In the genomic region with DNA sequence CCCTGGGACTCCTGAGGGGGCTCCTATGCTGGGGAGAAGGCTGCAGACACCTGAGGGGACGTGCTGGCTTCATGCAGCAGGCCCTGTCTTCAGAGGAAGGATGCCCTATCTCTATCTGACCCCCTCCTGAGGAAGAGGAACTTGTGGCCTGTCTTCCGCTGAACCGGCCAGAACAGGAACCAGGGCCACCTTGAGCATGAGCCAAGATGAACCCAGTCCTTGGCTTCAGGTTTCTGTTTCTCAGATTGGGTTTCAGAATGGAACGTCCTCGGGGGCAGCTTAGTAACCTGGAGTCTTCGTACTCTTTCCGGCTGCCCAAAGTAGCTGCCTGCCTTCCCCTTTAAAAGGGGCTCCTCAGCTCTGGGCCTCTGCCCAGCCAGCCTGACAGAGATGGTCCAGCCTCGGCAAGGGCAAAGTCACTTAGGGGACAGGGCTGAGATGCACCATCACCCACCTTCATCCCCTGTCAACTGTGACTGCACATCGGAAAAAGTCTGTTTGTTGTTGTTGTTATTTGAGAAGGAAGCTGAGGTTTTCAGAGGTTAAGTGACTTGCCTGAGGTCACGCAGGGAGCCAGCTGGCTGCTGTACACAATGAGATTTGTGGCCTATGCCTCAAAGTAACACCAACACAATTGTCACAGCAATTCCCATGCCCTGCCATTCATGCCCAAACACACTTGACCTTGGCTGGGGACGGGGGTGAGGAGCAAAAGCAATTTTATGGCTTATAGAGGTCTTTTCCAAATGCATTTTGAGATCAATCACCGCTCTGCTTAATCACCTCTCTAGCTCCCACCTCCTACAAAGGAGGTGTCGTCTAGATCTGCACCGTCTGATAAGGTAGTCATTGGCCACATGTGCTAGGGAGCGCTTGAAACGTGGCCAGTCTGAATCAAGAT, we compare ENCODE assay signal across 8 cellular contexts. TPM values are rescaled to one million over a fixed set of nuclear protein-coding genes. Genes with fewer than 3 reads are reported as not detected.
DNase-seq lines count a peak whose midpoint lies in the region; ATAC-seq, FAIRE-seq and TF ChIP-seq lines count a peak whose summit lies in the region.

No MANE protein-coding gene starts in this region.

- intact Hi-C loops in HepG2 (cut with micrococcal nuclease; ENCODE audit: unreplicated experiment) (no loop called here), dorsolateral prefrontal cortex (cut with DNase I) (no loop called here)

- H3K27ac ChIP-seq in HepG2 (ENCODE audit: extremely low read length, insufficient read depth, low read length): no peak overlapping the region
- H3K27ac ChIP-seq in dorsolateral prefrontal cortex: peak overlapping the region in 3 of 59 donors; percentile 15 to 46 (median 30)

- peaks cover 1% of the 10 kb centered on the region for H3K36me3 Mint-ChIP-seq in IgD-negative memory B cell
- peaks cover 35% of the 10 kb centered on the region for H3K36me3 Mint-ChIP-seq in activated CD4-positive, alpha-beta T cell treated with anti-CD3 and anti-CD28 coated beads, Interleukin-2, amount 10 ng/mL, durations not matched to agents 7 days and 5 days (ENCODE audit: low read depth)

- CTCF ChIA-PET in activated CD4-positive, alpha-beta T cell treated with anti-CD3 and anti-CD28 coated beads, Interleukin-2, amount 10 ng/mL, durations not matched to agents 7 days and 5 days (lab: Charles Lee): interaction anchor here (0.6 to 14.5 kb wide), 6 partner anchors 14 to 258 kb away, joined by 3 to 173 read pairs (median 5); a partner anchor contains a TSS
- CTCF ChIA-PET in HepG2 (lab: Yijun Ruan, JAX; ENCODE audit: low intra/inter-chr PET ratio, low total read pairs): no interaction called here

- no peak overlapping the region for H2AFZ ChIP-seq in HepG2 (ENCODE audit: low read length)

- WGBS in HepG2 (ENCODE audit: low lambda C conversion rate): 38% methylated on average over 8 of the region's 16 CpGs

- peak overlapping the region; percentile 31 for H3K9ac ChIP-seq in HepG2 (ENCODE audit: insufficient read depth, low read depth, low read length)

- H3K79me2 ChIP-seq in HepG2 (ENCODE audit: insufficient read depth, low read length): no peaks in the 10 kb centered on the region

- no peak for TF ChIP-seq RAD21 in HepG2 (CRISPR knock-in tag; IDR thresholded peaks at IDR 0.05)

- H3K36me3 ChIP-seq in HepG2 (replicated peaks in 1 of 2; ENCODE audit: control insufficient read depth in 1 of 2, insufficient read depth in 2 of 2, low read length in 2 of 2): no peaks in the 10 kb centered on the region

- peaks cover 71% of the 10 kb centered on the region for H3K4me1 ChIP-seq in HepG2 (ENCODE audit: insufficient read depth, low read length)

- POLR2A ChIA-PET in activated CD4-positive, alpha-beta T cell treated with anti-CD3 and anti-CD28 coated beads, Interleukin-2, amount 10 ng/mL, durations not matched to agents 7 days and 5 days (lab: Charles Lee): interaction anchor here (0.7 to 1.6 kb wide), 2 partner anchors 8 to 15 kb away, joined by 5 to 7 read pairs; no protein-coding TSS in a partner anchor
- POLR2A ChIA-PET in HepG2 (lab: Yijun Ruan, JAX): interaction anchor here (0.9 kb wide), 1 partner anchor 23 kb away, joined by 3 read pairs; no protein-coding TSS in a partner anchor

- peaks cover 60 to 86% (median 77%) of the 10 kb centered on the region in 3 donors for H3K4me1 Mint-ChIP-seq in IgD-negative memory B cell
- peaks cover 93% of the 10 kb centered on the region for H3K4me1 Mint-ChIP-seq in activated CD4-positive, alpha-beta T cell treated with anti-CD3 and anti-CD28 coated beads, Interleukin-2, amount 10 ng/mL, durations not matched to agents 7 days and 5 days

- TF ChIP-seq POLR2A in HepG2 (IDR thresholded peaks at IDR 0.05; ENCODE audit: insufficient read depth in 1 of 2, low read depth in 2 of 2, low read length in 2 of 2): no peak

- TF ChIP-seq CTCF in GM13976 (IDR thresholded peaks at IDR 0.05; ENCODE audit: borderline replicate concordance, control extremely low read depth, extremely low read depth, insufficient read depth, missing control alignments): no peak
- no peak for TF ChIP-seq CTCF in HepG2 (CRISPR knock-in tag; IDR thresholded peaks at IDR 0.05)
- no peak for TF ChIP-seq CTCF in dorsolateral prefrontal cortex (IDR thresholded peaks at IDR 0.05 in 54 of 56, conservative IDR thresholded peaks at IDR 0.05 in 2 of 56; ENCODE audit: low read depth in 1 of 56, partially characterized antibody in 56 of 56)

- H3K27ac Mint-ChIP-seq in IgD-negative memory B cell: peak overlapping the region; percentile 98 to 100 (median 99)
- H3K27ac Mint-ChIP-seq in activated CD4-positive, alpha-beta T cell treated with anti-CD3 and anti-CD28 coated beads, Interleukin-2, amount 10 ng/mL, durations not matched to agents 7 days and 5 days: peak overlapping the region; percentile 98

- H3K4me2 ChIP-seq in HepG2 (ENCODE audit: low read depth, low read length): no peak overlapping the region

- TF ChIP-seq EP300 in HepG2 (IDR thresholded peaks at IDR 0.05; ENCODE audit: low read depth in 2 of 2, low read length in 2 of 2) (no peak), HepG2 (CRISPR knock-in tag; IDR thresholded peaks at IDR 0.05; ENCODE audit: borderline replicate concordance) (no peak)

- H3K27me3 Mint-ChIP-seq in IgD-negative memory B cell: peaks cover 1% of the 10 kb centered on the region
- H3K27me3 Mint-ChIP-seq in activated CD4-positive, alpha-beta T cell treated with anti-CD3 and anti-CD28 coated beads, Interleukin-2, amount 10 ng/mL, durations not matched to agents 7 days and 5 days: no peaks in the 10 kb centered on the region

- BruUV-seq in HepG2 (replicated peaks; lab: Mats Ljungman, UMichigan): no TSS peak

- H3K4me3 Mint-ChIP-seq in IgD-negative memory B cell: peak overlapping the region; percentile 51 to 95 (median 93)
- peak overlapping the region; percentile 56 for H3K4me3 Mint-ChIP-seq in activated CD4-positive, alpha-beta T cell treated with anti-CD3 and anti-CD28 coated beads, Interleukin-2, amount 10 ng/mL, durations not matched to agents 7 days and 5 days

- no peak overlapping the region for H3K4me3 ChIP-seq in HepG2 (replicated peaks in 1 of 3; ENCODE audit: insufficient read depth in 1 of 3, low read depth in 2 of 3, low read length in 3 of 3)
- H3K4me3 ChIP-seq in dorsolateral prefrontal cortex: no peak overlapping the region

- no peaks in the 10 kb centered on the region for H4K20me1 ChIP-seq in HepG2 (ENCODE audit: insufficient read depth, low read length)

- H3K27me3 ChIP-seq in HepG2 (ENCODE audit: control insufficient read depth in 1 of 2, insufficient read depth in 2 of 2, low read length in 2 of 2) (no peaks in the 10 kb centered on the region), dorsolateral prefrontal cortex (no peaks in the 10 kb centered on the region)

- in situ Hi-C loops in GM13976 (cut with MboI; ENCODE audit: low sequenced_read_pairs, unreplicated experiment): no loop called here
- in situ Hi-C loops in HepG2 (cut with HindIII; ENCODE audit: extremely low pct_ligation_motif_present, low pct_unique_long_range_greater_than_20kb): no loop called here
- in situ Hi-C loops in ACHN (cut with HindIII; ENCODE audit: low pct_ligation_motif_present, low pct_unique_long_range_greater_than_20kb, low sequenced_read_pairs): no loop called here

- DNase-seq in GM13976 (ENCODE audit: low spot score): peak; percentile 75
- peak; percentile 79 for DNase-seq in activated CD4-positive, alpha-beta T cell treated with anti-CD3 and anti-CD28 coated beads, Interleukin-2, amount 10 ng/mL, durations not matched to agents 7 days and 5 days
- no peak for DNase-seq in HepG2 (ENCODE audit: low spot score)
- no peak for DNase-seq in DMS153 treated with DMSO at 0.1 percent for 48 hours (lab: John Stamatoyannopoulos, UW; ENCODE audit: unreplicated experiment)
- no peak for DNase-seq in dorsolateral prefrontal cortex
- no peak for DNase-seq in ACHN

- ATAC-seq in GM21529 (IDR thresholded peaks at IDR 0.05; ENCODE audit: unreplicated experiment) (peak; percentile 58), HepG2 (no peak)

- FAIRE-seq in HepG2 (lab: Jason Lieb, UNC): no peak

- no peaks in the 10 kb centered on the region for H3K9me3 ChIP-seq in HepG2 (ENCODE audit: low read length)

- peaks cover 0 to 2% (median 0%) of the 10 kb centered on the region in 3 donors for H3K9me3 Mint-ChIP-seq in IgD-negative memory B cell
- H3K9me3 Mint-ChIP-seq in activated CD4-positive, alpha-beta T cell treated with anti-CD3 and anti-CD28 coated beads, Interleukin-2, amount 10 ng/mL, durations not matched to agents 7 days and 5 days: peaks cover 8% of the 10 kb centered on the region

RNA-seq across cellular contexts. Expression of a gene that starts 13.4 kb away (rescaled TPM):
- 3.8 TPM for polyA plus RNA-seq in IgD-negative memory B cell
- total RNA-seq in activated CD4-positive, alpha-beta T cell treated with anti-CD3 and anti-CD28 coated beads, Interleukin-2, amount 10 ng/mL, durations not matched to agents 7 days and 5 days: 10 to 100 TPM; 20.7 to 21.1 TPM
- 0.46 and 0.82 TPM in 2 replicates for total RNA-seq in HepG2 (2016; rRNA removed; fragmentation: Illumina TruSeq; extraction: Trizol)
- 0.26 and 0.40 TPM in 2 replicates for total RNA-seq in HepG2 (2016; cell fraction: cytosol; rRNA removed; fragmentation: Illumina TruSeq; extraction: Trizol; ENCODE audit: low read depth)
- 0.62 and 0.93 TPM in 2 replicates for total RNA-seq in HepG2 (2016; cell fraction: insoluble cytoplasmic fraction; rRNA removed; fragmentation: Illumina TruSeq; extraction: Trizol)
- total RNA-seq in HepG2 (2016; cell fraction: membrane; rRNA removed; fragmentation: Illumina TruSeq; extraction: Trizol): 0.37 and 0.83 TPM in 2 replicates
- total RNA-seq in HepG2 (2016; cell fraction: nucleus; rRNA removed; fragmentation: Illumina TruSeq; extraction: Trizol): 1.1 and 1.3 TPM in 2 replicates
- polyA plus RNA-seq in HepG2 (2011; rRNA removed): 4.1 and 4.5 TPM in 2 replicates
- polyA plus RNA-seq in HepG2 (2011; cell fraction: cytosol; rRNA removed): 4.5 and 6.1 TPM in 2 replicates
- 9.6 and 13.9 TPM in 2 replicates for polyA plus RNA-seq in HepG2 (2011; cell fraction: nucleus; rRNA removed)
- polyA plus RNA-seq in HepG2 (2012): 0.48 and 0.80 TPM in 2 replicates
- 0.21 and 0.37 TPM in 2 replicates for polyA plus RNA-seq in HepG2 (2016; cell fraction: cytosol; fragmentation: Illumina TruSeq; extraction: Trizol; ENCODE audit: low read depth)
- polyA plus RNA-seq in HepG2 (2016; cell fraction: insoluble cytoplasmic fraction; fragmentation: Illumina TruSeq; extraction: Trizol; ENCODE audit: low read depth): 0.58 and 0.71 TPM in 2 replicates
- 0.35 and 0.43 TPM in 2 replicates for polyA plus RNA-seq in HepG2 (2016; cell fraction: membrane; fragmentation: Illumina TruSeq; extraction: Trizol; ENCODE audit: low read depth)
- polyA plus RNA-seq in HepG2 (2016; cell fraction: nucleus; fragmentation: Illumina TruSeq; extraction: Trizol; ENCODE audit: insufficient read depth, low read depth): 1.0 and 1.6 TPM in 2 replicates
- polyA minus RNA-seq in HepG2 (2011; rRNA and poly(A)+ RNA removed; ENCODE audit: low replicate concordance): 14.4 TPM in 1 of 2 replicates, not detected in the other
- 3.1 and 3.4 TPM in 2 replicates for polyA minus RNA-seq in HepG2 (2011; cell fraction: cytosol; rRNA and poly(A)+ RNA removed)
- polyA minus RNA-seq in HepG2 (2011; cell fraction: nucleus; rRNA and poly(A)+ RNA removed): 3.7 and 6.6 TPM in 2 replicates
- 10 to 100 TPM in 40 of 120 experiments, 1 to 10 TPM in 80; 1.7 to 20.6 (median 8.5) TPM for total RNA-seq in dorsolateral prefrontal cortex

RNA-seq across cellular contexts. Expression of a gene that starts 34.1 kb away (rescaled TPM):
- polyA plus RNA-seq in IgD-negative memory B cell: not detected
- not detected for total RNA-seq in activated CD4-positive, alpha-beta T cell treated with anti-CD3 and anti-CD28 coated beads, Interleukin-2, amount 10 ng/mL, durations not matched to agents 7 days and 5 days
- 0.11 TPM in 1 of 2 replicates, not detected in the other for total RNA-seq in HepG2 (2016; rRNA removed; fragmentation: Illumina TruSeq; extraction: Trizol)
- total RNA-seq in HepG2 (2016; cell fraction: cytosol; rRNA removed; fragmentation: Illumina TruSeq; extraction: Trizol; ENCODE audit: low read depth): not detected in 2 replicates
- total RNA-seq in HepG2 (2016; cell fraction: insoluble cytoplasmic fraction; rRNA removed; fragmentation: Illumina TruSeq; extraction: Trizol): not detected in 2 replicates
- total RNA-seq in HepG2 (2016; cell fraction: membrane; rRNA removed; fragmentation: Illumina TruSeq; extraction: Trizol): not detected in 2 replicates
- total RNA-seq in HepG2 (2016; cell fraction: nucleus; rRNA removed; fragmentation: Illumina TruSeq; extraction: Trizol): not detected in 2 replicates
- 0.13 TPM in 1 of 2 replicates, not detected in the other for polyA plus RNA-seq in HepG2 (2011; rRNA removed)
- not detected in 2 replicates for polyA plus RNA-seq in HepG2 (2011; cell fraction: cytosol; rRNA removed)
- 0.17 TPM in 1 of 2 replicates, not detected in the other for polyA plus RNA-seq in HepG2 (2011; cell fraction: nucleus; rRNA removed)
- 0.11 TPM in 1 of 2 replicates, not detected in the other for polyA plus RNA-seq in HepG2 (2012)
- polyA plus RNA-seq in HepG2 (2016; cell fraction: cytosol; fragmentation: Illumina TruSeq; extraction: Trizol; ENCODE audit: low read depth): not detected in 2 replicates
- polyA plus RNA-seq in HepG2 (2016; cell fraction: insoluble cytoplasmic fraction; fragmentation: Illumina TruSeq; extraction: Trizol; ENCODE audit: low read depth): not detected in 2 replicates
- polyA plus RNA-seq in HepG2 (2016; cell fraction: membrane; fragmentation: Illumina TruSeq; extraction: Trizol; ENCODE audit: low read depth): 0.16 TPM in 1 of 2 replicates, not detected in the other
- polyA plus RNA-seq in HepG2 (2016; cell fraction: nucleus; fragmentation: Illumina TruSeq; extraction: Trizol; ENCODE audit: insufficient read depth, low read depth): 0.33 TPM in 1 of 2 replicates, not detected in the other
- 0.20 TPM in 1 of 2 replicates, not detected in the other for polyA minus RNA-seq in HepG2 (2011; rRNA and poly(A)+ RNA removed; ENCODE audit: low replicate concordance)
- not detected in 2 replicates for polyA minus RNA-seq in HepG2 (2011; cell fraction: cytosol; rRNA and poly(A)+ RNA removed)
- polyA minus RNA-seq in HepG2 (2011; cell fraction: nucleus; rRNA and poly(A)+ RNA removed): not detected in 2 replicates
- total RNA-seq in dorsolateral prefrontal cortex: under 1 TPM in 2 of 120 experiments, not detected in 118; 0.38 to 0.95 TPM

RNA-seq across cellular contexts. Expression of a gene that starts 35.8 kb away (rescaled TPM):
- polyA plus RNA-seq in IgD-negative memory B cell (not detected), HepG2 (2011; rRNA removed) (0.80 and 1.1 TPM in 2 replicates)
- not detected for total RNA-seq in activated CD4-positive, alpha-beta T cell treated with anti-CD3 and anti-CD28 coated beads, Interleukin-2, amount 10 ng/mL, durations not matched to agents 7 days and 5 days
- total RNA-seq in HepG2 (2016; rRNA removed; fragmentation: Illumina TruSeq; extraction: Trizol) (1.1 and 1.5 TPM in 2 replicates), dorsolateral prefrontal cortex (10 to 100 TPM in 14 of 120 experiments, 1 to 10 TPM in 106; 1.8 to 18.0 (median 6.0) TPM)
- total RNA-seq in HepG2 (2016; cell fraction: cytosol; rRNA removed; fragmentation: Illumina TruSeq; extraction: Trizol; ENCODE audit: low read depth): 0.18 and 0.51 TPM in 2 replicates
- 0.95 and 1.2 TPM in 2 replicates for total RNA-seq in HepG2 (2016; cell fraction: insoluble cytoplasmic fraction; rRNA removed; fragmentation: Illumina TruSeq; extraction: Trizol)
- 1.1 and 1.4 TPM in 2 replicates for total RNA-seq in HepG2 (2016; cell fraction: membrane; rRNA removed; fragmentation: Illumina TruSeq; extraction: Trizol)
- 0.38 and 1.1 TPM in 2 replicates for total RNA-seq in HepG2 (2016; cell fraction: nucleus; rRNA removed; fragmentation: Illumina TruSeq; extraction: Trizol)
- polyA plus RNA-seq in HepG2 (2011; cell fraction: cytosol; rRNA removed): 0.47 and 0.89 TPM in 2 replicates
- polyA plus RNA-seq in HepG2 (2011; cell fraction: nucleus; rRNA removed): 0.45 and 0.61 TPM in 2 replicates
- polyA plus RNA-seq in HepG2 (2012): 0.69 and 0.97 TPM in 2 replicates
- polyA plus RNA-seq in HepG2 (2016; cell fraction: cytosol; fragmentation: Illumina TruSeq; extraction: Trizol; ENCODE audit: low read depth): 0.54 and 0.60 TPM in 2 replicates
- polyA plus RNA-seq in HepG2 (2016; cell fraction: insoluble cytoplasmic fraction; fragmentation: Illumina TruSeq; extraction: Trizol; ENCODE audit: low read depth): 1.4 and 1.8 TPM in 2 replicates
- 0.57 and 0.84 TPM in 2 replicates for polyA plus RNA-seq in HepG2 (2016; cell fraction: membrane; fragmentation: Illumina TruSeq; extraction: Trizol; ENCODE audit: low read depth)
- polyA plus RNA-seq in HepG2 (2016; cell fraction: nucleus; fragmentation: Illumina TruSeq; extraction: Trizol; ENCODE audit: insufficient read depth, low read depth): 1.6 and 2.1 TPM in 2 replicates
- polyA minus RNA-seq in HepG2 (2011; rRNA and poly(A)+ RNA removed; ENCODE audit: low replicate concordance): 1.6 TPM in 1 of 2 replicates, not detected in the other
- not detected in 2 replicates for polyA minus RNA-seq in HepG2 (2011; cell fraction: cytosol; rRNA and poly(A)+ RNA removed)
- not detected in 2 replicates for polyA minus RNA-seq in HepG2 (2011; cell fraction: nucleus; rRNA and poly(A)+ RNA removed)

Comparison
In these comparisons a context has a peak if more than half of its experiments do, and no peak if none do; other contexts are left out.
1. DNase-seq: peak in GM13976 (single experiment) and activated CD4-positive, alpha-beta T cell treated with anti-CD3 and anti-CD28 coated beads, Interleukin-2, amount 10 ng/mL, durations not matched to agents 7 days and 5 days (single experiment); none in HepG2 (single experiment), DMS153 treated with DMSO at 0.1 percent for 48 hours (single experiment), dorsolateral prefrontal cortex (0 of 10) and ACHN (single experiment).